Comparison of ENCODE assay signal across 5 cellular contexts in genomic region chr4:66506985-66507384, GRCh38.
"Had no signal": no experiment of that assay in that cellular context is flagged by ENCODE, and none has a peak within 500 bp of the region (broad histone marks: within the 10 kb centered on the region; RNA-seq: fewer than 3 reads in every experiment).

No MANE protein-coding gene starts in this region.

- ATAC-seq: HepG2, K562 had no signal

- DNase-seq: IMR-90, KBM-7 had no signal

- H3K4me3 ChIP-seq: K562 had no signal

- H3K27ac ChIP-seq: HL-60 had no signal
